10 cellular contexts compared by ENCODE assay signal in genomic region chr19:49121841-49122240, GRCh38. TPM values are rescaled to one million over a fixed set of nuclear protein-coding genes. Genes with fewer than 3 reads are reported as not detected.
"Had no signal": no experiment of that assay in that cellular context is flagged by ENCODE, and none has a peak within 500 bp of the region (broad histone marks: within the 10 kb centered on the region; RNA-seq: fewer than 3 reads in every experiment).

No MANE protein-coding gene starts in this region.

RNA-seq across cellular contexts. Expression of gene C19orf73, which starts 2.9 kb away (rescaled TPM):
- total RNA-seq: IMR-90 had no signal

RNA-seq across cellular contexts. Expression of gene HRC, which starts 33.4 kb away (rescaled TPM):
- total RNA-seq: activated CD4-positive, alpha-beta memory T cell treated with anti-CD3 and anti-CD28 coated beads, Interleukin-2, amount 10 ng/mL, durations not matched to agents 7 days and 5 days; activated CD4-positive, alpha-beta T cell treated with anti-CD3 and anti-CD28 coated beads for 36 hours; activated CD8-positive, alpha-beta memory T cell treated with anti-CD3 and anti-CD28 coated beads for 36 hours; activated naive CD4-positive, alpha-beta T cell treated with anti-CD3 and anti-CD28 coated beads for 36 hours; activated naive CD8-positive, alpha-beta T cell treated with anti-CD3 and anti-CD28 coated beads for 36 hours; activated T-helper 17 cell treated with anti-CD3 and anti-CD28 coated beads, Interleukin-2, amount 50 U/mL, for 72 hours; IMR-90; MCF 10A; OCI-LY7; T-helper 1 cell treated with Interleukin-12 subunit alpha and Interleukin-12 subunit beta and Interleukin-4 antibody, amounts not matched to agents 30 ng/mL and 1 ng/mL, for 36 hours had no signal

RNA-seq across cellular contexts. Expression of gene TRPM4, which starts 35.8 kb away (rescaled TPM):
- total RNA-seq: activated naive CD8-positive, alpha-beta T cell treated with anti-CD3 and anti-CD28 coated beads for 36 hours had no signal
